ENCODE assay signal across 8 cellular contexts in the genomic region with DNA sequence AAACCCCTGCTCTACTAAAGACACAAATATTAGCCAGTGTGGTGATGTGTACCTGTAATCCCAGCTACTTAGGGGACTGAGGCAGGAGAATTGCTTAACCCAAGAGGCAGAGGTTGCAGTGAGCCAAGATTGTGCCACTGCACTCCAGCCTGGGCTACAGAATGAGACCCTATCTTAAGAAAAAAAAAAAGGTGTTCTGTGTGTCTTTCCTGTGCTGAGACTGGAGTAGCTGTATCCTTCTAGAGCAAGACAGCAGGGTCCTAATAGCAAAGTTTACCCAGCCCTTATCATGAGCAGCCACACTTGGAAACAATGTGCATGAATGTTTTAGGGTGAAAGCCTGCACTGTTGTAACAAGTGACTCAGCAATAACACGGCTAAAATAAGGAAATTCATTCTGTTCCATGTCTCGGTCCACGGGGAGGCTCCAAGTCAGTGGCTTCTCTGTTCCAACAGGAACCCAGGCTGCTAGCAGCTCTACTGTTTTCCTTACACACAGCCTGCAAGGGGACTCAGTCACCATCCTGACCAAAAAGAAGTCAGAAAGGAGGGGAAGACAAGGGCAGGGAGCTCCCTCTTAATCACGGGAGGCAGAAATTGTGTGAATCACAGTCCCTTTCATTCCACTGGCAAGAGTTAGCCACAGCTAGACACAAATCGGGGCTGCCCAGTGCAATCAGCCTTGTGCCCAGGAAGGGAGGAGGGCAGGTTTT. TPM values are rescaled to one million over a fixed set of nuclear protein-coding genes. Genes with fewer than 3 reads are reported as not detected.
A peak's percentile ranks its signal among the peaks of the same experiment; 100 is the strongest.
DNase-seq lines count a peak whose midpoint lies in the region; ATAC-seq and TF ChIP-seq lines count a peak whose summit lies in the region.

No MANE protein-coding gene starts in this region.

- H3K4me2 ChIP-seq in fibroblast of lung (ENCODE audit: extremely low read depth, insufficient read depth, low read length), result peak overlapping the region; percentile 56

- peaks cover 10% of the 10 kb centered on the region for H3K4me1 Mint-ChIP-seq in neural crest cell
- no peaks in the 10 kb centered on the region for H3K4me1 Mint-ChIP-seq in naive thymus-derived CD8-positive, alpha-beta T cell

- TF ChIP-seq CTCF in fibroblast of lung (conservative IDR thresholded peaks at IDR 0.05 in 1 of 2, IDR thresholded peaks at IDR 0.05 in 1 of 2; ENCODE audit: low read depth in 1 of 2, low read length in 2 of 2), result no peak
- no peak for TF ChIP-seq CTCF in neural crest cell (conservative IDR thresholded peaks at IDR 0.05)

- no peaks in the 10 kb centered on the region for H4K20me1 ChIP-seq in fibroblast of lung (ENCODE audit: control insufficient read depth, extremely low read depth, insufficient read depth, low read length)

- H3K9me3 ChIP-seq in fibroblast of lung (ENCODE audit: control insufficient read depth, insufficient read depth, low read depth, low read length), result no peaks in the 10 kb centered on the region

- no peaks in the 10 kb centered on the region for H3K9me3 Mint-ChIP-seq in neural crest cell
- no peaks in the 10 kb centered on the region for H3K9me3 Mint-ChIP-seq in naive thymus-derived CD8-positive, alpha-beta T cell

- H3K79me2 ChIP-seq in fibroblast of lung (ENCODE audit: control insufficient read depth, insufficient read depth, low read length), result no peaks in the 10 kb centered on the region

- peak overlapping the region; percentile 86 for H2AFZ ChIP-seq in fibroblast of lung (ENCODE audit: low read length)

- no peak overlapping the region for H3K27ac ChIP-seq in fibroblast of lung (ENCODE audit: insufficient read depth, low read length)

- H3K4me3 ChIP-seq in fibroblast of lung (replicated peaks in 1 of 4; ENCODE audit: control extremely low read depth in 1 of 4, insufficient read depth in 1 of 4, low read depth in 3 of 4, low read length in 4 of 4), result peak overlapping the region in 1 of 4 experiments; percentile 22

- H3K27me3 ChIP-seq in fibroblast of lung (ENCODE audit: control insufficient read depth, insufficient read depth, low read length), result no peaks in the 10 kb centered on the region

- POLR2A ChIA-PET in naive thymus-derived CD8-positive, alpha-beta T cell (lab: Charles Lee), result no interaction called here

- no peaks in the 10 kb centered on the region for H3K27me3 Mint-ChIP-seq in neural crest cell (ENCODE audit: low read depth)
- no peaks in the 10 kb centered on the region for H3K27me3 Mint-ChIP-seq in naive thymus-derived CD8-positive, alpha-beta T cell

- no peaks in the 10 kb centered on the region for H3K36me3 ChIP-seq in fibroblast of lung (ENCODE audit: control insufficient read depth, insufficient read depth, low read length)

- DNase-seq in CD1c-positive myeloid dendritic cell (ENCODE audit: extremely low spot score) (peak; percentile 36), RPMI7951 (ENCODE audit: low read depth) (peak; percentile 59), fibroblast of lung (ENCODE audit: low read depth in 2 of 2) (peak; percentile 63 to 73), neural crest cell (ENCODE audit: low read depth, low spot score) (no peak), NCI-H128 (lab: John Stamatoyannopoulos, UW; ENCODE audit: unreplicated experiment) (no peak)
- DNase-seq in naive thymus-derived CD8-positive, alpha-beta T cell, result no peak

- no peak overlapping the region for H3K9ac ChIP-seq in fibroblast of lung (ENCODE audit: insufficient read depth, low read length)

- H3K4me1 ChIP-seq in fibroblast of lung (ENCODE audit: control insufficient read depth, extremely low read depth, insufficient read depth, low read length), result peaks cover 8% of the 10 kb centered on the region

- H3K4me3 Mint-ChIP-seq in neural crest cell, result no peak overlapping the region
- H3K4me3 Mint-ChIP-seq in naive thymus-derived CD8-positive, alpha-beta T cell, result no peak overlapping the region

- peak overlapping the region; percentile 21 for H3K27ac Mint-ChIP-seq in neural crest cell (ENCODE audit: unreplicated experiment)
- H3K27ac Mint-ChIP-seq in naive thymus-derived CD8-positive, alpha-beta T cell, result peak overlapping the region in 1 of 10 donors; percentile 48

- no peak for ATAC-seq in naive thymus-derived CD8-positive, alpha-beta T cell
- no peak for ATAC-seq in GM19324 (IDR thresholded peaks at IDR 0.05; ENCODE audit: low FRiP score, unreplicated experiment)
- no peak for ATAC-seq in GM21825 (IDR thresholded peaks at IDR 0.05; ENCODE audit: unreplicated experiment)

- no peaks in the 10 kb centered on the region for H3K36me3 Mint-ChIP-seq in neural crest cell (ENCODE audit: low read depth)
- H3K36me3 Mint-ChIP-seq in naive thymus-derived CD8-positive, alpha-beta T cell, result peaks cover 0 to 27% (median 8%) of the 10 kb centered on the region in 3 donors

RNA-seq across cellular contexts. Expression of gene SLC5A11, which starts 7.1 kb away (rescaled TPM):
- total RNA-seq in RPMI7951 (2014; rRNA removed; shearing (Covaris generic)), result not detected in 2 replicates
- total RNA-seq in fibroblast of lung (under 0.01 TPM in 1 of 2 replicates, not detected in the other), neural crest cell (not detected in 2 replicates)
- polyA plus RNA-seq in fibroblast of lung, result not detected in 2 replicates
- polyA plus RNA-seq in fibroblast of lung (2012), result not detected in 2 replicates
- polyA minus RNA-seq in fibroblast of lung (ENCODE audit: low replicate concordance), result not detected in 2 replicates
- total RNA-seq in naive thymus-derived CD8-positive, alpha-beta T cell, result under 1 TPM; 0.22 to 0.68 TPM
- not detected for polyA plus RNA-seq in naive thymus-derived CD8-positive, alpha-beta T cell

Comparison
In these comparisons a context has a peak if more than half of its experiments do, and no peak if none do; other contexts are left out.
1. DNase-seq: peak in CD1c-positive myeloid dendritic cell (single experiment), RPMI7951 (single experiment) and fibroblast of lung (2 of 2); none in neural crest cell (single experiment), naive thymus-derived CD8-positive, alpha-beta T cell (0 of 10) and NCI-H128 (single experiment).